Comparison of ENCODE assay signal across 8 cellular contexts in the genomic region with DNA sequence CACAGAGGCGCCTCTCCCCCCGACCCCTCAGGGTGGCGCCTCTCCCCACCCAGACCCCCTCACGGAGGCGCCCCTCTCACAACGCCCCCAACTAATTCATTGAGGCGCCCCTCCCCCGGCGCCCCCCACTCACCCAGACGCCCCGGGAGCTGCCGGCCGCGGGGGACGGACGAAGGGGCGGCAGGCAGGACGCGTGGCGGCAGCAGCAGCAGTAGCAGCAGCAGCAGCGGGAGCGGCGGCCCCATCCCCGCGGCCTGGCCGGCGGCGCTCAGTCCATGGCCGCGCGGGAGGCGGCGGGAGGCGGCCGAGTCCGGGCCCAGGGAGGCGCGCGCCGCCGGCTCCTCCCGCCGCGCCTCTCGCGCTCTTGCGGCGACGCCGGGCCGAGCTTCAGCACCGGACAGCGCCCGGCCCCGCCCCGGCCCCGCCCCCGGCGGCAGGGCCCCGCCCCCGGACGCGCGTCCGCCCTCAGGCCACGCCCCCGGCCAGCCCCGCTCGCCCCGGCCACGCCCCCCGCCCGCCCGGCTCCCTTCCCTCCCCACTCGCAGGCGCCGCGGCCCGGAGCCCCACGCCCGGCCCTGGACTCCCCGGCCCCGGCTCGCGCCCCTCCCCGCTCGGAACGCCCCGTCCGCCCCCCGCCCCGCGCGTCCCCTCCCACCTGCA. TPM values are rescaled to one million over a fixed set of nuclear protein-coding genes. Genes with fewer than 3 reads are reported as not detected.
DNase-seq lines count a peak whose midpoint lies in the region; ATAC-seq, FAIRE-seq and TF ChIP-seq lines count a peak whose summit lies in the region.

A gene (minus strand): TSS at position 399 of the 660 bp plus-strand sequence.

- H3K4me1 Mint-ChIP-seq in CD4-positive, alpha-beta T cell (ENCODE audit: low read depth) = peaks cover 14% of the 10 kb centered on the region
- H3K4me1 Mint-ChIP-seq in activated CD4-positive, alpha-beta memory T cell treated with anti-CD3 and anti-CD28 coated beads, Interleukin-2, amount 10 ng/mL, durations not matched to agents 7 days and 5 days = peaks cover 3% of the 10 kb centered on the region

- H3K14ac ChIP-seq in H1 (ENCODE audit: insufficient read length) = no peak within 1 kb of the TSS

- peaks cover 50% of the 10 kb centered on the region for H3K27me3 ChIP-seq in CD4-positive, alpha-beta T cell (ENCODE audit: control insufficient read depth, insufficient read depth, low read length)
- peaks cover 34 to 67% (median 58%) of the 10 kb centered on the region in 4 experiments for H3K27me3 ChIP-seq in H1 (replicated peaks in 1 of 4; ENCODE audit: control insufficient read depth in 3 of 4, extremely low read depth in 1 of 4, insufficient read depth in 3 of 4, low read length in 3 of 4)
- peaks cover 30% of the 10 kb centered on the region for H3K27me3 ChIP-seq in mesendoderm (ENCODE audit: insufficient read depth, low read length, poor library complexity)

- H4K8ac ChIP-seq in H1 (ENCODE audit: extremely low read depth, insufficient read depth, low read length) (peak within 1 kb of the TSS; percentile 71; the same call in 1 of the 2 replicates), mesendoderm (ENCODE audit: low read depth, low read length) (no peak within 1 kb of the TSS)

- no peak within 1 kb of the TSS for H3K27ac ChIP-seq in CD4-positive, alpha-beta T cell (ENCODE audit: low read depth, low read length)
- H3K27ac ChIP-seq in H1 (ENCODE audit: low read depth, low read length) = no peak within 1 kb of the TSS
- no peak within 1 kb of the TSS for H3K27ac ChIP-seq in mesendoderm (ENCODE audit: low read depth, low read length)

- H3K4ac ChIP-seq in H1 (replicated peaks; ENCODE audit: insufficient read length, low read depth, low read length) (no peak within 1 kb of the TSS), mesendoderm (ENCODE audit: low read depth, low read length) (no peak within 1 kb of the TSS)

- 1% methylated on average over 25 of the region's 94 CpGs; no CpG with 5 or more reads in 1 of the 2 experiments for WGBS in H1 (ENCODE audit: extremely low coverage in 1 of 2, insufficient coverage in 1 of 2, insufficient read length in 1 of 2, insufficient replicate concordance in 2 of 2, low coverage in 1 of 2, low lambda C conversion rate in 2 of 2, missing lambda C conversion rate in 1 of 2), 2 experiments
- WGBS in mesendoderm (ENCODE audit: extremely low coverage, insufficient coverage, low lambda C conversion rate) = no CpG with 5 or more reads among the region's 94 CpGs

- no peak for FAIRE-seq in H1 (lab: Jason Lieb, UNC)

- no peaks in the 10 kb centered on the region for H3K79me1 ChIP-seq in H1 (ENCODE audit: low read depth, low read length)
- no peaks in the 10 kb centered on the region for H3K79me1 ChIP-seq in mesendoderm (ENCODE audit: low read length)

- ATAC-seq in CD4-positive, alpha-beta T cell (ENCODE audit: poor library complexity) = peak; percentile 91
- ATAC-seq in GM21737 (IDR thresholded peaks at IDR 0.05; ENCODE audit: unreplicated experiment) = peak; percentile 80
- no peak for ATAC-seq in GM19328 (IDR thresholded peaks at IDR 0.05; ENCODE audit: unreplicated experiment)

- no peaks in the 10 kb centered on the region for H3K9me3 ChIP-seq in CD4-positive, alpha-beta T cell (ENCODE audit: control insufficient read depth, low read length)
- H3K9me3 ChIP-seq in H1 (ENCODE audit: insufficient read depth in 2 of 2, low read depth in 1 of 2, low read length in 1 of 2) = peaks cover 2% of the 10 kb centered on the region in 2 experiments; a peak in 1 of 4 replicates

- H3K9ac ChIP-seq in H1 (replicated peaks in 1 of 4; ENCODE audit: extremely low read depth in 1 of 4, low read depth in 3 of 4, low read length in 3 of 4) = no peak within 1 kb of the TSS
- no peak within 1 kb of the TSS for H3K9ac ChIP-seq in mesendoderm (ENCODE audit: low read length)

- 0 out of 4 replicates have a peak, but pooled peaks of 1 of the 2 experiments have one; percentile 1 for TF ChIP-seq RAD21 in H1 (IDR thresholded peaks at IDR 0.05 in 1 of 2, conservative IDR thresholded peaks at IDR 0.05 in 1 of 2; ENCODE audit: low read depth in 2 of 2, low read length in 2 of 2)

- H3K4me2 ChIP-seq in H1 (ENCODE audit: insufficient read depth in 1 of 2, low read depth in 2 of 2, low read length in 2 of 2) (peak within 1 kb of the TSS; percentile 38 to 85; a peak in 3 of 4 replicates), mesendoderm (ENCODE audit: low read length) (no peak within 1 kb of the TSS)

- H4K5ac ChIP-seq in H1 (ENCODE audit: insufficient read length, low read depth, low read length) = no peak within 1 kb of the TSS
- no peak within 1 kb of the TSS for H4K5ac ChIP-seq in mesendoderm (ENCODE audit: low read length)

- H3K27me3 Mint-ChIP-seq in CD4-positive, alpha-beta T cell = peaks cover 54% of the 10 kb centered on the region
- H3K27me3 Mint-ChIP-seq in activated CD4-positive, alpha-beta memory T cell treated with anti-CD3 and anti-CD28 coated beads, Interleukin-2, amount 10 ng/mL, durations not matched to agents 7 days and 5 days = peaks cover 29% of the 10 kb centered on the region

- H3K4me3 ChIP-seq in H1 (ENCODE audit: extremely low read depth in 1 of 4, insufficient read depth in 2 of 4, low read depth in 3 of 4, low read length in 4 of 4) (peak within 1 kb of the TSS; percentile 27 to 67 (median 28)), mesendoderm (ENCODE audit: low read length) (no peak within 1 kb of the TSS)

- intact Hi-C loops in CD4-positive, alpha-beta T cell (cut with DNase I, micrococcal nuclease) = no loop called here

- CTCF ChIA-PET in CD4-positive, alpha-beta T cell (lab: Charles Lee) = no interaction called here
- CTCF ChIA-PET in activated CD4-positive, alpha-beta memory T cell treated with anti-CD3 and anti-CD28 coated beads, Interleukin-2, amount 10 ng/mL, durations not matched to agents 7 days and 5 days (lab: Charles Lee) = no interaction called here
- CTCF ChIA-PET in H1 (lab: Charles Lee; ENCODE audit: partially characterized antibody) = no interaction called here

- H3K56ac ChIP-seq in H1 (replicated peaks; ENCODE audit: insufficient read length, low read depth, low read length) = no peak within 1 kb of the TSS
- no peak within 1 kb of the TSS for H3K56ac ChIP-seq in mesendoderm (ENCODE audit: low read length)

- no peak within 1 kb of the TSS for H2BK5ac ChIP-seq in H1 (ENCODE audit: low read depth, low read length)
- H2BK5ac ChIP-seq in mesendoderm (ENCODE audit: low read length) = no peak within 1 kb of the TSS

- no peak for TF ChIP-seq POLR2A in H1 (IDR thresholded peaks at IDR 0.05; ENCODE audit: control extremely low read depth in 1 of 2, low read depth in 2 of 2, low read length in 2 of 2)

- DNase-seq in CD4-positive, alpha-beta T cell = peak; percentile 22 to 61 (median 44)
- DNase-seq in NCI-H2227 (lab: John Stamatoyannopoulos, UW; ENCODE audit: unreplicated experiment) (peak; percentile 90), H1 (ENCODE audit: low read depth in 1 of 2, low spot score in 2 of 2) (peak in 1 of 2 experiments; percentile 77), mesendoderm (peak; percentile 68)
- peak; percentile 62 for DNase-seq in activated CD4-positive, alpha-beta memory T cell treated with anti-CD3 and anti-CD28 coated beads, Interleukin-2, amount 10 ng/mL, durations not matched to agents 7 days and 5 days
- DNase-seq in stimulated activated CD8-positive, alpha-beta memory T cell treated with anti-CD3 and anti-CD28 coated beads, Interleukin-15, amount 100 ng/mL, for 48 hours (ENCODE audit: low read depth in 2 of 2) = peak; percentile 34 to 46

- H3K36me3 Mint-ChIP-seq in CD4-positive, alpha-beta T cell (ENCODE audit: low read depth) = no peaks in the 10 kb centered on the region
- peaks cover 5% of the 10 kb centered on the region for H3K36me3 Mint-ChIP-seq in activated CD4-positive, alpha-beta memory T cell treated with anti-CD3 and anti-CD28 coated beads, Interleukin-2, amount 10 ng/mL, durations not matched to agents 7 days and 5 days (ENCODE audit: low read depth)

- H4K91ac ChIP-seq in H1 (replicated peaks; ENCODE audit: insufficient read length, low read length) = no peak within 1 kb of the TSS

- H3K79me2 ChIP-seq in H1 (ENCODE audit: control insufficient read depth in 1 of 2, insufficient read depth in 2 of 2, low read length in 2 of 2) = no peaks in the 10 kb centered on the region
- no peaks in the 10 kb centered on the region for H3K79me2 ChIP-seq in mesendoderm (ENCODE audit: control insufficient read depth, insufficient read depth, low read length)

- H3K36me3 ChIP-seq in H1 (ENCODE audit: control insufficient read depth in 2 of 4, insufficient read depth in 4 of 4, low read length in 3 of 4) (no peaks in the 10 kb centered on the region), mesendoderm (ENCODE audit: control insufficient read depth, insufficient read depth, low read length) (no peaks in the 10 kb centered on the region)

- H3K23ac ChIP-seq in H1 (ENCODE audit: insufficient read length) (no peak within 1 kb of the TSS), mesendoderm (ENCODE audit: low read length) (no peak within 1 kb of the TSS)

- H3K23me2 ChIP-seq in H1 (ENCODE audit: low read depth, low read length) = peaks cover 7% of the 10 kb centered on the region; the same call in 1 of the 2 replicates

- H3K27ac Mint-ChIP-seq in CD4-positive, alpha-beta T cell = no peak within 1 kb of the TSS
- no peak within 1 kb of the TSS for H3K27ac Mint-ChIP-seq in activated CD4-positive, alpha-beta memory T cell treated with anti-CD3 and anti-CD28 coated beads, Interleukin-2, amount 10 ng/mL, durations not matched to agents 7 days and 5 days

- H2AFZ ChIP-seq in H1 (ENCODE audit: low read length) = no peak within 1 kb of the TSS

- H2BK12ac ChIP-seq in H1 (ENCODE audit: low read depth, low read length) = no peak within 1 kb of the TSS

- H3K9me3 Mint-ChIP-seq in CD4-positive, alpha-beta T cell = peaks cover 3% of the 10 kb centered on the region
- H3K9me3 Mint-ChIP-seq in activated CD4-positive, alpha-beta memory T cell treated with anti-CD3 and anti-CD28 coated beads, Interleukin-2, amount 10 ng/mL, durations not matched to agents 7 days and 5 days = peaks cover 2% of the 10 kb centered on the region

- H2AK5ac ChIP-seq in H1 (ENCODE audit: low read depth, low read length) (no peak within 1 kb of the TSS), mesendoderm (ENCODE audit: low read length) (no peak within 1 kb of the TSS)

- no peak within 1 kb of the TSS for H2BK20ac ChIP-seq in H1 (ENCODE audit: low read length)

- H3K18ac ChIP-seq in H1 (ENCODE audit: extremely low read depth, low read length) (no peak within 1 kb of the TSS; the same call in 1 of the 2 replicates), mesendoderm (ENCODE audit: low read length) (no peak within 1 kb of the TSS)

- peak within 1 kb of the TSS; percentile 66 for H3K4me3 Mint-ChIP-seq in CD4-positive, alpha-beta T cell
- H3K4me3 Mint-ChIP-seq in activated CD4-positive, alpha-beta memory T cell treated with anti-CD3 and anti-CD28 coated beads, Interleukin-2, amount 10 ng/mL, durations not matched to agents 7 days and 5 days = no peak within 1 kb of the TSS

- H4K20me1 ChIP-seq in H1 (replicated peaks in 1 of 2; ENCODE audit: control insufficient read depth in 1 of 2, insufficient read depth in 2 of 2, low read length in 2 of 2) = peaks cover 5 to 6% of the 10 kb centered on the region in 2 experiments

- no peak within 1 kb of the TSS for H2BK15ac ChIP-seq in H1 (ENCODE audit: low read length)
- H2BK15ac ChIP-seq in mesendoderm (replicated peaks; ENCODE audit: low read depth) = no peak within 1 kb of the TSS

- H3K4me1 ChIP-seq in H1 (replicated peaks in 1 of 4; ENCODE audit: control insufficient read depth in 3 of 4, insufficient read depth in 4 of 4, low read length in 3 of 4) (peaks cover 0 to 10% (median 5%) of the 10 kb centered on the region in 4 experiments; a peak in 5 of 7 replicates), mesendoderm (ENCODE audit: control insufficient read depth, low read depth, low read length) (no peaks in the 10 kb centered on the region)

- H2BK120ac ChIP-seq in H1 (replicated peaks; ENCODE audit: low read depth, low read length) (no peak within 1 kb of the TSS), mesendoderm (ENCODE audit: low read depth, low read length) (no peak within 1 kb of the TSS)

- POLR2A ChIA-PET in CD4-positive, alpha-beta T cell (lab: Charles Lee) = no interaction called here
- POLR2A ChIA-PET in activated CD4-positive, alpha-beta memory T cell treated with anti-CD3 and anti-CD28 coated beads, Interleukin-2, amount 10 ng/mL, durations not matched to agents 7 days and 5 days (lab: Charles Lee) = no interaction called here
- POLR2A ChIA-PET in H1 (lab: Charles Lee; ENCODE audit: partially characterized antibody) = interaction anchor here (0.5 kb wide), 1 partner anchor 1191 kb away, joined by 3 read pairs; no protein-coding TSS in a partner anchor

- no peak for TF ChIP-seq CTCF in CD4-positive, alpha-beta T cell (IDR thresholded peaks at IDR 0.05)
- TF ChIP-seq CTCF in H1 (IDR thresholded peaks at IDR 0.05; ENCODE audit: control extremely low read depth in 1 of 3, insufficient read depth in 1 of 3, low read depth in 1 of 3, low read length in 3 of 3) = no peak

- TF ChIP-seq EP300 in H1 (IDR thresholded peaks at IDR 0.05; ENCODE audit: borderline replicate concordance in 1 of 2, low read depth in 2 of 2, low read length in 2 of 2) = no peak

RNA-seq across cellular contexts. Expression of the gene that starts here (rescaled TPM):
- under 1 TPM; 0.34 to 0.44 TPM for total RNA-seq in CD4-positive, alpha-beta T cell
- total RNA-seq in activated CD4-positive, alpha-beta memory T cell treated with anti-CD3 and anti-CD28 coated beads, Interleukin-2, amount 10 ng/mL, durations not matched to agents 7 days and 5 days = 1 to 10 TPM; 4.7 to 4.8 TPM
- 3.6 and 4.5 TPM in 2 replicates for total RNA-seq in H1 (2021; fragmentation: NEBNext Ultra II Directional; extraction: Animal tissue kit (Norgen Biotek cat#: 25700))
- 2.6 and 4.9 TPM in 2 replicates for polyA plus RNA-seq in H1 (2011; rRNA removed)
- 3.7 TPM for polyA plus RNA-seq in H1 (2011; cell fraction: cytosol; rRNA removed)
- polyA plus RNA-seq in H1 (2011; cell fraction: nucleus; rRNA removed) = 5.5 TPM
- polyA plus RNA-seq in H1 (2012, experiment 1 of 2) = 1.3 to 2.3 TPM (median 1.8 TPM) in 4 replicates
- 1.4 TPM for polyA plus RNA-seq in H1 (2012, experiment 2 of 2)
- 1.4 TPM for polyA plus RNA-seq in H1 (2013, experiment 1 of 2)
- polyA plus RNA-seq in H1 (2013, experiment 2 of 2) = 1.5 TPM
- polyA minus RNA-seq in H1 (2011; rRNA and poly(A)+ RNA removed) = 3.4 and 3.5 TPM in 2 replicates
- polyA minus RNA-seq in H1 (2011; cell fraction: cytosol; rRNA and poly(A)+ RNA removed) = 4.8 TPM
- 7.4 TPM for polyA minus RNA-seq in H1 (2011; cell fraction: nucleus; rRNA and poly(A)+ RNA removed)
- 0.59 TPM for polyA plus RNA-seq in mesendoderm (2013, experiment 1 of 2)
- polyA plus RNA-seq in mesendoderm (2013, experiment 2 of 2) = 0.45 TPM

Comparison
In these comparisons a context has a peak if more than half of its experiments do, and no peak if none do; other contexts are left out.
1. Peak in DNase-seq and ATAC-seq in CD4-positive, alpha-beta T cell; RNA of the gene not detected or under 1 TPM.